Comparison of ENCODE assay signal across 33 cellular contexts in the genomic region with DNA sequence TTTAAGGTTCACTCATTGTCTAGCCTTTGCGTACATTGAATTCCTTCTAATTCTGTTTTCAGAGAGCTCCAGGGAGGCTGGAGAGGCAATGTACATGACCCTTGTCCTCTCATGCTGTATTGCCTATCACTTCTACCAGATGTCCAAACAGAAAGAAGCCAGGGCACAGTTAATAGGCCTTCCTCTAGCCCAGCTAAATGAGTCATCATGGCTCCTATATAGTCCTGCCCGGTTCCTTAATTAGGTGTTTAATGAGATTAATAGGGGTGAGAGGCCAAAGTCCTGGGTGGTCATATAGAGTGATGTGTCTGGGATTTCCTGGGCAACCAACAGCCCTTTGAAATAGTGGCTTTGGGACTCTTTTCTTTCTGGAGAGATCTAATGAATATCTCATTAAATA.
"Had no signal": no experiment of that assay in that cellular context is flagged by ENCODE, and none has a peak within 500 bp of the region (broad histone marks: within the 10 kb centered on the region; RNA-seq: fewer than 3 reads in every experiment).

No MANE protein-coding gene starts in this region.

- H3K9ac ChIP-seq: KMS-11 had no signal

- H3K27ac ChIP-seq: KMS-11 had no signal

- H3K27me3 ChIP-seq: MG63 had no signal

- DNase-seq: Karpas-422, Kasumi-1, MG63, MM.1S, NCI-H1048, NCI-H1092, NCI-H1092 treated with DMSO at 0.1 percent for 48 hours, NCI-H1105, NCI-H1105 treated with DMSO at 0.1 percent for 48 hours, NCI-H1417, NCI-H1417 treated with DMSO at 0.1 percent for 48 hours, NCI-H1436, NCI-H1436 treated with DMSO at 0.1 percent for 48 hours, NCI-H146, NCI-H1694, NCI-H1694 treated with DMSO at 0.1 percent for 48 hours, NCI-H187, NCI-H187 treated with DMSO at 0.1 percent for 48 hours, NCI-H1930, NCI-H2029, NCI-H2029 treated with DMSO at 0.1 percent for 48 hours, NCI-H2081, NCI-H2081 treated with DMSO at 0.1 percent for 48 hours, NCI-H2107, NCI-H2171, NCI-H2171 treated with DMSO at 0.1 percent for 48 hours, NCI-H2227 treated with DMSO at 0.1 percent for 48 hours, NCI-H226, NCI-H345, NCI-H446, NCI-H446 treated with DMSO at 0.1 percent for 48 hours, NCI-H510A had no signal

- H3K4me3 ChIP-seq: MG63 had no signal

- H3K4me2 ChIP-seq: KMS-11 had no signal

- H3K9me3 ChIP-seq: MG63 had no signal

- H3K36me3 ChIP-seq: MG63 had no signal
